ENCODE assay signal across 8 cellular contexts in genomic region chr7:23474829-23475578, GRCh38. TPM values are rescaled to one million over a fixed set of nuclear protein-coding genes. Genes with fewer than 3 reads are reported as not detected.
A peak's percentile ranks its signal among the peaks of the same experiment; 100 is the strongest.
DNase-seq lines count a peak whose midpoint lies in the region; ATAC-seq, FAIRE-seq and TF ChIP-seq lines count a peak whose summit lies in the region.

No MANE protein-coding gene starts in this region.

- FAIRE-seq in D721Med (lab: Jason Lieb, UNC), result no peak

- ATAC-seq in gastrocnemius medialis (no peak), esophagus mucosa (no peak)

- DNase-seq in SIG-M5 treated with dmso at 0.1 percent for 504 hours (lab: John Stamatoyannopoulos, UW; ENCODE audit: unreplicated experiment), result peak; percentile 79
- DNase-seq in SIG-M5 (lab: John Stamatoyannopoulos, UW), result no peak
- peak; percentile 40 for DNase-seq in NCI-H345 (lab: John Stamatoyannopoulos, UW)
- DNase-seq in epithelial cell of esophagus (ENCODE audit: low read depth), result no peak
- no peak for DNase-seq in gastrocnemius medialis
- no peak for DNase-seq in D721Med (ENCODE audit: insufficient read length, low spot score)
- no peak for DNase-seq in SK-N-DZ (ENCODE audit: low spot score)

- peak overlapping the region; percentile 67 for H3K4me3 ChIP-seq in epithelial cell of esophagus (ENCODE audit: low read length)
- H3K4me3 ChIP-seq in gastrocnemius medialis, result peak overlapping the region in 3 of 4 donors; percentile 7 to 41 (median 40)

- peaks cover 8 to 25% of the 10 kb centered on the region in 2 donors for H3K4me1 ChIP-seq in gastrocnemius medialis

- H3K27me3 ChIP-seq in gastrocnemius medialis, result peaks cover 95 to 100% (median 100%) of the 10 kb centered on the region in 3 donors

- no peak overlapping the region for H3K27ac ChIP-seq in gastrocnemius medialis

- no peaks in the 10 kb centered on the region for H3K9me3 ChIP-seq in gastrocnemius medialis

- TF ChIP-seq CTCF in epithelial cell of esophagus (IDR thresholded peaks at IDR 0.05; ENCODE audit: insufficient read depth, low read depth, low read length, missing control alignments) (no peak), gastrocnemius medialis (IDR thresholded peaks at IDR 0.05 in 4 of 5, conservative IDR thresholded peaks at IDR 0.05 in 1 of 5) (no peak), D721Med (IDR thresholded peaks at IDR 0.05; ENCODE audit: insufficient read depth, missing control alignments) (no peak)

- H3K36me3 ChIP-seq in gastrocnemius medialis, result no peaks in the 10 kb centered on the region

- intact Hi-C loops in gastrocnemius medialis (cut with DNase I; ENCODE audit: low total_unique reads), result loop anchor here (5.0 kb wide), 1 partner anchor 57 kb away; the partner anchor contains the start of gene TRA2A

- no peak for TF ChIP-seq POLR2A in gastrocnemius medialis (IDR thresholded peaks at IDR 0.05)

- in situ Hi-C loops in gastrocnemius medialis (cut with MboI; ENCODE audit: low sequenced_read_pairs in 4 of 4), result no loop called here

RNA-seq across cellular contexts. Expression of gene IGF2BP3, which starts 4.7 kb away (rescaled TPM):
- total RNA-seq in gastrocnemius medialis (under 1 TPM in 1 of 4 donors, not detected in 3; 0.51 TPM), esophagus mucosa (3.9 TPM)
- polyA plus RNA-seq in SK-N-DZ (2014; cell fraction: cytosol; rRNA removed), result 43.5 and 58.0 TPM in 2 replicates
- 66.2 and 102 TPM in 2 replicates for polyA plus RNA-seq in SK-N-DZ (2014; cell fraction: nucleus; rRNA removed)

RNA-seq across cellular contexts. Expression of gene TRA2A, which starts 56.8 kb away (rescaled TPM):
- total RNA-seq in gastrocnemius medialis (1 to 10 TPM; 4.8 to 6.4 (median 5.7) TPM), esophagus mucosa (74.9 TPM)
- 26.6 and 27.8 TPM in 2 replicates for polyA plus RNA-seq in SK-N-DZ (2014; cell fraction: cytosol; rRNA removed)
- 60.7 and 204 TPM in 2 replicates for polyA plus RNA-seq in SK-N-DZ (2014; cell fraction: nucleus; rRNA removed)

Comparison
In these comparisons a context has a peak if more than half of its experiments do, and no peak if none do; other contexts are left out.
1. DNase-seq: peak in SIG-M5 treated with dmso at 0.1 percent for 504 hours (single experiment) and NCI-H345 (single experiment); none in SIG-M5 (single experiment), epithelial cell of esophagus (single experiment), gastrocnemius medialis (0 of 2), D721Med (single experiment) and SK-N-DZ (single experiment).
2. RNA of gene TRA2A, which starts 56.8 kb away (total RNA-seq): 74.9 TPM in esophagus mucosa (single experiment); 4.8 to 6.4 TPM in gastrocnemius medialis; every median in the first group is over 10 times any median in the second.